In the genomic region with DNA sequence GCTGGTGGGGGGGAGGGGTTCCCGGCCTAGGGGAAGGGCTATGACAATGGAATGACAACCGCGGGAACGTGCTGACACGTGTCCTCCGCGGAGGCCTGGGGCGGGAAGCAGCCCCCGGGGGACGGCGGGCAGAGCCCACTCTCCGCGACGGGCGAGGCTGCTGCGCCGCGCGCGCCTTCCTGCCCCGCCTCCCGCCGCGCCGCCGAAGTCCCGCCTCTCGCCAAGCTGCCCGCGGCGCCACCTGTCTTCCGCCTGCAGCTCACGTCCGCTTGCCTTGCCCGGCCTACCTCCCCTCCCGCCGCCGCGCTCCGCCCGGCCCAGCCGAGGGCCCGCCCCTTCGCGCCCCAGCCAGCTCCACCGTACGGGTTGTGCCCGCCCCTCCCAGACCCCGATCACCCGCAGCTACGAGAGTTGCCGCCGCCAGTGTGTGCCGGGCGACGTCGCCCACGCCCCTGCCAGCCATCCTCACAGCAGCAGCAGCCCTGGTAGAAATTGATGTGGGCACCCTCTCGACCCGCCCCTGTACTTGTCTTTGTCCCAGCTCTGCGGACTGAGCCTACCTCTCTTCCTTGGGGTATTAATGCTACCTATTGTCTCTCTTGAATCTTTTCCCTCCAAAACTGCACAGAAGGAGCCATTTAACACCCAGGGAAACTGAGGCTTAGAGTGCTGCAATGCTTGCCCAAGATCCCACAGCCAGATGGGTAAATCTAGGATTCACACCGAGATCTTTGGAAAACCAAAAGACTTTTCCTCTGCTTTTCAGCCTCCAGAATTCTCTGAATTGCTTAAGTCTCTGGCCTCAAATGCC, we compare ENCODE assay signal across 8 cellular contexts. TPM values are rescaled to one million over a fixed set of nuclear protein-coding genes. Genes with fewer than 3 reads are reported as not detected.
DNase-seq lines count a peak whose midpoint lies in the region; TF ChIP-seq lines count a peak whose summit lies in the region.

A gene with protein sequence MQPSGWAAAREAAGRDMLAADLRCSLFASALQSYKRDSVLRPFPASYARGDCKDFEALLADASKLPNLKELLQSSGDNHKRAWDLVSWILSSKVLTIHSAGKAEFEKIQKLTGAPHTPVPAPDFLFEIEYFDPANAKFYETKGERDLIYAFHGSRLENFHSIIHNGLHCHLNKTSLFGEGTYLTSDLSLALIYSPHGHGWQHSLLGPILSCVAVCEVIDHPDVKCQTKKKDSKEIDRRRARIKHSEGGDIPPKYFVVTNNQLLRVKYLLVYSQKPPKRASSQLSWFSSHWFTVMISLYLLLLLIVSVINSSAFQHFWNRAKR (minus strand): TSS at position 180 of the 811 bp plus-strand sequence. CDS start 457 bp downstream, outside the sequence.

- peaks cover 20% of the 10 kb centered on the region for H3F3A ChIP-seq in neural progenitor cell (ENCODE audit: low read depth)

- peaks cover 15% of the 10 kb centered on the region for H3K36me3 Mint-ChIP-seq in neural progenitor cell

- H3K9me3 ChIP-seq in HAP-1 (no peaks in the 10 kb centered on the region), neural progenitor cell (ENCODE audit: low read depth) (no peaks in the 10 kb centered on the region)

- H3K27ac Mint-ChIP-seq in neural progenitor cell: peak within 1 kb of the TSS; percentile 47

- in situ Hi-C loops in HAP-1 (cut with MboI; ENCODE audit: low sequenced_read_pairs): no loop called here

- H3K4me1 Mint-ChIP-seq in neural progenitor cell: peaks cover 19% of the 10 kb centered on the region

- H3K4me3 Mint-ChIP-seq in neural progenitor cell: peak within 1 kb of the TSS; percentile 87

- H3K27ac ChIP-seq in neural progenitor cell: peak within 1 kb of the TSS; percentile 43

- H3K79me2 ChIP-seq in neural progenitor cell (ENCODE audit: low read depth): no peaks in the 10 kb centered on the region

- peak within 1 kb of the TSS; percentile 77 for H3K4me2 ChIP-seq in neural progenitor cell

- TF ChIP-seq CTCF in fibroblast of villous mesenchyme (IDR thresholded peaks at IDR 0.05; ENCODE audit: insufficient read depth, low read depth, low read length) (peak; percentile 28), neural progenitor cell (IDR thresholded peaks at IDR 0.05) (peak; percentile 43)

- H3K27me3 ChIP-seq in HAP-1 (ENCODE audit: low read depth) (no peaks in the 10 kb centered on the region), neural progenitor cell (peaks cover 11% of the 10 kb centered on the region)

- no peaks in the 10 kb centered on the region for H3K9me3 Mint-ChIP-seq in neural progenitor cell

- no peak within 1 kb of the TSS for H3K9ac ChIP-seq in neural progenitor cell

- no peaks in the 10 kb centered on the region for H4K20me1 ChIP-seq in neural progenitor cell (ENCODE audit: low read depth)

- peak within 1 kb of the TSS; percentile 62 for H2AFZ ChIP-seq in neural progenitor cell (replicated peaks)

- peaks cover 20% of the 10 kb centered on the region for H3K4me1 ChIP-seq in HAP-1
- H3K4me1 ChIP-seq in neural progenitor cell: peaks cover 6% of the 10 kb centered on the region

- DNase-seq in GF-D8 (lab: John Stamatoyannopoulos, UW) (peak; percentile 76), HAP-1 (ENCODE audit: low spot score in 2 of 2) (peak; percentile 100), M059J (ENCODE audit: low read depth) (peak; percentile 82), SHP77 treated with DMSO at 0.1 percent for 48 hours (lab: John Stamatoyannopoulos, UW) (peak; percentile 80), fibroblast of villous mesenchyme (ENCODE audit: low read depth) (peak; percentile 82), neural progenitor cell (ENCODE audit: low spot score) (peak; percentile 96), stromal cell of bone marrow (ENCODE audit: low read depth) (peak; percentile 65)
- peak; percentile 91 for DNase-seq in activated effector memory CD4-positive, alpha-beta T cell treated with Interleukin-2 at 50 U/mL for 16 hours

- peak within 1 kb of the TSS; percentile 44 for H3K4me3 ChIP-seq in HAP-1
- H3K4me3 ChIP-seq in fibroblast of villous mesenchyme (ENCODE audit: low read depth, low read length): peak within 1 kb of the TSS; percentile 72
- peak within 1 kb of the TSS; percentile 58 for H3K4me3 ChIP-seq in neural progenitor cell

- H3K36me3 ChIP-seq in HAP-1 (replicated peaks) (no peaks in the 10 kb centered on the region), neural progenitor cell (no peaks in the 10 kb centered on the region)

- peaks cover 6% of the 10 kb centered on the region for H3K27me3 Mint-ChIP-seq in neural progenitor cell (ENCODE audit: insufficient read depth, low read depth)

RNA-seq across cellular contexts. Expression of the gene that starts here (rescaled TPM):
- total RNA-seq in M059J (2014; rRNA removed; shearing (Covaris generic)): 7.1 and 14.8 TPM in 2 replicates
- total RNA-seq in fibroblast of villous mesenchyme: 3.0 and 4.5 TPM in 2 replicates
- total RNA-seq in neural progenitor cell (ENCODE audit: low replicate concordance): 5.7 and 9.4 TPM in 2 replicates

Comparison
In these comparisons a context has a peak if more than half of its experiments do, and no peak if none do; other contexts are left out.
1. Peak in every context shown above with its lines: DNase-seq, H3K4me3 ChIP-seq and H3K27ac ChIP-seq.